ENCODE assay signal across 20 cellular contexts in genomic region chr2:219973136-219973535, GRCh38.
A peak's percentile ranks its signal among the peaks of the same experiment; 100 is the strongest.
DNase-seq lines count a peak whose midpoint lies in the region; ATAC-seq and TF ChIP-seq lines count a peak whose summit lies in the region.
"Had no signal": no experiment of that assay in that cellular context is flagged by ENCODE, and none has a peak within 500 bp of the region (broad histone marks: within the 10 kb centered on the region; RNA-seq: fewer than 3 reads in every experiment).

No MANE protein-coding gene starts in this region.

- in situ Hi-C loops in IMR-90 (cut with MboI; ENCODE audit: low sequenced_read_pairs) = no loop called here

- no peak overlapping the region for H2AFZ ChIP-seq in IMR-90 (replicated peaks; ENCODE audit: low read length, poor library complexity)
- H2AFZ ChIP-seq in fibroblast of lung (ENCODE audit: low read length) = no peak overlapping the region
- H2AFZ ChIP-seq in smooth muscle cell (ENCODE audit: low read depth) = no peak overlapping the region

- DNase-seq in IMR-90 (peak; percentile 77), amniotic epithelial cell (ENCODE audit: low read depth) (peak; percentile 68), fibroblast of lung (ENCODE audit: low read depth in 2 of 2) (peak; percentile 57 to 78), smooth muscle cell (lab: John Stamatoyannopoulos, UW; ENCODE audit: unreplicated experiment) (no peak), T1000 (lab: John Stamatoyannopoulos, UW) (no peak), lower leg skin (ENCODE audit: low spot score in 2 of 2) (no peak), DMS 273 (lab: John Stamatoyannopoulos, UW; ENCODE audit: unreplicated experiment) (no peak), endodermal cell (no peak)
- DNase-seq: 8988T; ACHN; BE2C; C1 segment of cervical spinal cord; CD4-positive, alpha-beta memory T cell; CD4-positive, CD25-positive, alpha-beta regulatory T cell; CD8-positive, alpha-beta memory T cell; COR-L47; DMS79 treated with DMSO at 0.1 percent for 48 hours; GF-D8 had no signal

- no peak for TF ChIP-seq RAD21 in IMR-90 (IDR thresholded peaks at IDR 0.05; ENCODE audit: low read length)

- no peaks in the 10 kb centered on the region for H3K79me1 ChIP-seq in IMR-90 (ENCODE audit: low read depth in 1 of 2, low read length in 2 of 2)

- no peak overlapping the region for H3K56ac ChIP-seq in IMR-90 (ENCODE audit: extremely low read depth, insufficient read depth, low read length)

- H3K4me3 Mint-ChIP-seq in endodermal cell = no peak overlapping the region
- H3K4me3 Mint-ChIP-seq: CD14-positive monocyte; CD4-positive, alpha-beta memory T cell; CD4-positive, CD25-positive, alpha-beta regulatory T cell; CD8-positive, alpha-beta memory T cell had no signal

- no peak overlapping the region for H2BK5ac ChIP-seq in IMR-90 (ENCODE audit: low read depth, low read length, poor library complexity, severe bottlenecking)

- H3K79me2 ChIP-seq in fibroblast of lung (ENCODE audit: control insufficient read depth, insufficient read depth, low read length) (no peaks in the 10 kb centered on the region), smooth muscle cell (ENCODE audit: low read depth) (no peaks in the 10 kb centered on the region)

- H4K5ac ChIP-seq in IMR-90 (ENCODE audit: low read depth, low read length) = no peak overlapping the region

- H3K27ac ChIP-seq in IMR-90 (ENCODE audit: insufficient read depth, low read length) (no peak overlapping the region), fibroblast of lung (ENCODE audit: insufficient read depth, low read length) (no peak overlapping the region), smooth muscle cell (ENCODE audit: low read depth) (peak overlapping the region; percentile 17), endodermal cell (ENCODE audit: low read depth, low read length) (no peak overlapping the region)
- H3K27ac ChIP-seq: BLaER1 had no signal

- no peak overlapping the region for H3K27ac Mint-ChIP-seq in endodermal cell
- H3K27ac Mint-ChIP-seq: CD14-positive monocyte; CD4-positive, alpha-beta memory T cell; CD4-positive, CD25-positive, alpha-beta regulatory T cell; CD8-positive, alpha-beta memory T cell had no signal

- no CpG with 5 or more reads among the region's 1 CpG for WGBS in IMR-90 (ENCODE audit: extremely low coverage in 2 of 2, insufficient read length in 1 of 2), 2 experiments
- WGBS in smooth muscle cell (ENCODE audit: low lambda C conversion rate) = 70% methylated on average over 1 of the region's 1 CpG
- WGBS in lower leg skin, 2 donors = 79 to 80% methylated on average over 1 of the region's 1 CpG
- 94% methylated on average over 1 of the region's 1 CpG; no CpG with 5 or more reads in 1 of the 2 experiments for WGBS in endodermal cell (ENCODE audit: insufficient coverage in 1 of 2, insufficient read length in 1 of 2), 2 experiments

- no TSS peak for BruUV-seq in IMR-90 (replicated peaks; lab: Mats Ljungman, UMichigan)

- no peak for TF ChIP-seq CTCF in IMR-90 (conservative IDR thresholded peaks at IDR 0.05; ENCODE audit: low read depth, low read length)
- TF ChIP-seq CTCF in fibroblast of lung (conservative IDR thresholded peaks at IDR 0.05 in 1 of 2, IDR thresholded peaks at IDR 0.05 in 1 of 2; ENCODE audit: low read depth in 1 of 2, low read length in 2 of 2) = no peak
- TF ChIP-seq CTCF in smooth muscle cell (IDR thresholded peaks at IDR 0.05; ENCODE audit: borderline replicate concordance, insufficient read depth, poor library complexity, severe bottlenecking) = no peak
- no peak for TF ChIP-seq CTCF in lower leg skin (IDR thresholded peaks at IDR 0.05)
- TF ChIP-seq CTCF in endodermal cell (conservative IDR thresholded peaks at IDR 0.05) = no peak

- TF ChIP-seq POLR2A in IMR-90 (IDR thresholded peaks at IDR 0.05; ENCODE audit: low read depth, low read length) = no peak
- no peak for TF ChIP-seq POLR2A in lower leg skin (IDR thresholded peaks at IDR 0.05)

- H3K9me3 ChIP-seq in IMR-90 (ENCODE audit: control insufficient read depth, insufficient read depth, low read length) (peaks cover 2% of the 10 kb centered on the region; the same call in 1 of the 2 replicates), fibroblast of lung (ENCODE audit: control insufficient read depth, insufficient read depth, low read depth, low read length) (no peaks in the 10 kb centered on the region), smooth muscle cell (replicated peaks; ENCODE audit: low read depth) (no peaks in the 10 kb centered on the region), endodermal cell (ENCODE audit: control insufficient read depth, low read length) (peaks cover 2% of the 10 kb centered on the region)
- H3K9me3 ChIP-seq: BE2C had no signal

- POLR2A ChIA-PET in IMR-90 (lab: Charles Lee; ENCODE audit: unreplicated experiment) = no interaction called here

- H3K23ac ChIP-seq in IMR-90 (ENCODE audit: low read depth, low read length) = no peak overlapping the region

- peaks cover 9% of the 10 kb centered on the region for H3K9me3 Mint-ChIP-seq in endodermal cell

- no peak overlapping the region for H3K4ac ChIP-seq in IMR-90 (ENCODE audit: low read depth, low read length)

- H3K4me1 Mint-ChIP-seq in endodermal cell = peaks cover 3% of the 10 kb centered on the region
- H3K4me1 Mint-ChIP-seq: CD14-positive monocyte; CD4-positive, alpha-beta memory T cell; CD4-positive, CD25-positive, alpha-beta regulatory T cell; CD8-positive, alpha-beta memory T cell had no signal

- no peak overlapping the region for H2AK9ac ChIP-seq in IMR-90 (replicated peaks; ENCODE audit: low read depth, low read length, poor library complexity)

- no peak overlapping the region for H3K9ac ChIP-seq in IMR-90 (ENCODE audit: low read depth, low read length)
- no peak overlapping the region for H3K9ac ChIP-seq in fibroblast of lung (ENCODE audit: insufficient read depth, low read length)
- no peak overlapping the region for H3K9ac ChIP-seq in smooth muscle cell (ENCODE audit: low read depth)
- no peak overlapping the region for H3K9ac ChIP-seq in endodermal cell (ENCODE audit: extremely low read depth, low read length, poor library complexity, severe bottlenecking)
- H3K9ac ChIP-seq: BLaER1 had no signal

- intact Hi-C loops in IMR-90 (cut with micrococcal nuclease) (no loop called here), lower leg skin (cut with DNase I; ENCODE audit: low total_unique reads) (no loop called here)

- H3K27me3 ChIP-seq in IMR-90 (ENCODE audit: control insufficient read depth, insufficient read depth, low read length) (no peaks in the 10 kb centered on the region), fibroblast of lung (ENCODE audit: control insufficient read depth, insufficient read depth, low read length) (no peaks in the 10 kb centered on the region), smooth muscle cell (ENCODE audit: low read depth) (no peaks in the 10 kb centered on the region), endodermal cell (ENCODE audit: control insufficient read depth, insufficient read depth, low read length, poor library complexity, severe bottlenecking) (no peaks in the 10 kb centered on the region)
- H3K27me3 ChIP-seq: BE2C, BLaER1 had no signal

- H3F3A ChIP-seq in smooth muscle cell (ENCODE audit: low read depth) = no peaks in the 10 kb centered on the region

- no peak overlapping the region for H2BK15ac ChIP-seq in IMR-90 (ENCODE audit: low read depth, low read length)

- no peak for ATAC-seq in IMR-90 (ENCODE audit: low read depth)

- H2AK5ac ChIP-seq in IMR-90 (ENCODE audit: low read depth, low read length) = no peak overlapping the region

- H3K36me3 ChIP-seq in IMR-90 (ENCODE audit: control insufficient read depth, insufficient read depth, low read length) = no peaks in the 10 kb centered on the region
- H3K36me3 ChIP-seq in fibroblast of lung (ENCODE audit: control insufficient read depth, insufficient read depth, low read length) = no peaks in the 10 kb centered on the region
- no peaks in the 10 kb centered on the region for H3K36me3 ChIP-seq in smooth muscle cell (ENCODE audit: low read depth)
- H3K36me3 ChIP-seq in endodermal cell (ENCODE audit: control insufficient read depth, insufficient read depth, low read length) = no peaks in the 10 kb centered on the region
- H3K36me3 ChIP-seq: BE2C, BLaER1 had no signal

- H3K4me3 ChIP-seq in IMR-90 (ENCODE audit: insufficient read depth, low read depth, low read length) (no peak overlapping the region), fibroblast of lung (replicated peaks in 1 of 4; ENCODE audit: control extremely low read depth in 1 of 4, insufficient read depth in 1 of 4, low read depth in 3 of 4, low read length in 4 of 4) (no peak overlapping the region), smooth muscle cell (no peak overlapping the region), lower leg skin (ENCODE audit: low read depth, poor library complexity, severe bottlenecking) (no peak overlapping the region), endodermal cell (ENCODE audit: low read length) (no peak overlapping the region)
- H3K4me3 ChIP-seq: BLaER1 had no signal

- H3K18ac ChIP-seq in IMR-90 (ENCODE audit: low read depth, low read length) = no peak overlapping the region

- dilution Hi-C loops in IMR-90 (cut with HindIII; ENCODE audit: low sequenced_read_pairs, unreplicated experiment) = no loop called here

- no peak overlapping the region for H2BK120ac ChIP-seq in IMR-90 (ENCODE audit: low read depth, low read length)

- CTCF ChIA-PET in IMR-90 (lab: Yijun Ruan, JAX) = interaction anchor here (0.5 kb wide), 1 partner anchor 14 kb away, joined by 5 read pairs; no protein-coding TSS in a partner anchor

- no peak overlapping the region for H3K14ac ChIP-seq in IMR-90 (replicated peaks; ENCODE audit: low read depth, low read length)

- H3K9me1 ChIP-seq in IMR-90 (ENCODE audit: insufficient read depth, low read length) = 0 out of 2 replicates have a peak, but pooled peaks cover 4% of the 10 kb centered on the region

- H3K36me3 Mint-ChIP-seq in endodermal cell (ENCODE audit: low read depth) = no peaks in the 10 kb centered on the region
- H3K36me3 Mint-ChIP-seq: CD14-positive monocyte; CD4-positive, alpha-beta memory T cell; CD4-positive, CD25-positive, alpha-beta regulatory T cell; CD8-positive, alpha-beta memory T cell had no signal

- H3K4me1 ChIP-seq in IMR-90 (ENCODE audit: control insufficient read depth, insufficient read depth, low read length) = peaks cover 2% of the 10 kb centered on the region; the same call in 1 of the 2 replicates
- no peaks in the 10 kb centered on the region for H3K4me1 ChIP-seq in fibroblast of lung (ENCODE audit: control insufficient read depth, extremely low read depth, insufficient read depth, low read length)
- H3K4me1 ChIP-seq in smooth muscle cell (ENCODE audit: low read depth) = peaks cover 7% of the 10 kb centered on the region
- H3K4me1 ChIP-seq in endodermal cell (ENCODE audit: control insufficient read depth, insufficient read depth, low read length) = no peaks in the 10 kb centered on the region
- H3K4me1 ChIP-seq: BE2C, BLaER1 had no signal

- H3K27me3 Mint-ChIP-seq in endodermal cell (ENCODE audit: insufficient read depth) = peaks cover 4% of the 10 kb centered on the region
- H3K27me3 Mint-ChIP-seq: CD4-positive, alpha-beta memory T cell had no signal

- no peak overlapping the region for H4K8ac ChIP-seq in IMR-90 (ENCODE audit: low read depth in 2 of 2, low read length in 2 of 2)

- H4K20me1 ChIP-seq in IMR-90 (ENCODE audit: insufficient read depth, low read length) = no peaks in the 10 kb centered on the region
- H4K20me1 ChIP-seq in fibroblast of lung (ENCODE audit: control insufficient read depth, extremely low read depth, insufficient read depth, low read length) = no peaks in the 10 kb centered on the region
- no peaks in the 10 kb centered on the region for H4K20me1 ChIP-seq in smooth muscle cell (ENCODE audit: low read depth)
- H4K20me1 ChIP-seq: BLaER1 had no signal

- no peak overlapping the region for H2BK20ac ChIP-seq in IMR-90 (ENCODE audit: low read depth, low read length)

- H4K91ac ChIP-seq in IMR-90 (ENCODE audit: insufficient read depth, low read depth, low read length) = no peak overlapping the region

- no peak overlapping the region for H3K4me2 ChIP-seq in IMR-90 (ENCODE audit: low read depth, low read length)
- no peak overlapping the region for H3K4me2 ChIP-seq in fibroblast of lung (ENCODE audit: extremely low read depth, insufficient read depth, low read length)
- peak overlapping the region; percentile 7 for H3K4me2 ChIP-seq in smooth muscle cell
- H3K4me2 ChIP-seq: BLaER1 had no signal

Comparison
In these comparisons a context has a peak if more than half of its experiments do, and no peak if none do; other contexts are left out.
1. DNase-seq: peak in IMR-90 (single experiment), amniotic epithelial cell (single experiment) and fibroblast of lung (2 of 2); none in smooth muscle cell (single experiment), T1000 (single experiment), lower leg skin (0 of 2), DMS 273 (single experiment) and endodermal cell (single experiment).